In the genomic region with DNA sequence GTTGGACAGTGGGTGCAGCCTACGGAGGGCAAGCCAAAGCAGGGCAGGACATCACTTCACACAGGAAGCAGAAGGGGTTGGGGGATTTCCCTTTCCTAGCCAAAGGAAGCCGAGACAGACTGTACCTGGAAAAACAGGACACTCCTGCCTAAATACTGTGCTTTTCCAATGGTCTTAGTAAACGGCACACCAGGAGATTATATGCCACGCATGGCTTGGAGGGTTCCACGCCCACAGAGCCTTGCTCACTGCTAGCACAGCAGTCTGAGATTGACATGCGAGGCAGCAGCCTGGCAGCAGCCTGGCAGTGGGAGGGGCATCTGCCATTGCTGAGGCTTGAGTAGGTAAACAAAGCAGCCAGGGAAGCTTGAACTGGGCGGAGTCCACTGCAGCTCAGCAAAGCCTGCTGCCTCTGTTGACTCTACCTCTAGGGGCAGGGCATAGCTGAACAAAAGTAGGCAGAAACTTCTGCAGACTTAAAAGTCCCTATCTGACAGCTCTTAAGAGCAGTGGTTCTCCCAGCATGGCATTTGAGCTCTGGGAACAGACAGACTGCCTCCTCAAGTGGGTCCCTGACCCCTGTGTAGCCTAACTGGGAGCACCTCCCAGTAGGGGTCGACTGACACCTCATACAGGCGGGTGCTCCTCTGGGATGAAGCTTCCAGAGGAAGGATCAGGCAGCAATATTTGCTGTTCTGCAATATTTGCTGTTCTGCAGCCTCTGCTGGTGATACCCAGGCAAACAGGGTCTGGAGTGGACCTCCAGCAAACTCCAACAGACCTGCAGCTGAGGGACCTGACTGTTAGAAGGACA, we compare ENCODE assay signal across 8 cellular contexts. TPM values are rescaled to one million over a fixed set of nuclear protein-coding genes. Genes with fewer than 3 reads are reported as not detected.
DNase-seq lines count a peak whose midpoint lies in the region; ATAC-seq, FAIRE-seq and TF ChIP-seq lines count a peak whose summit lies in the region.
"Not testable (repeated sequence)": the region's sequence is repeated elsewhere in the genome, so short reads cannot be mapped to it uniquely, and the experiment has no call there.

No MANE protein-coding gene starts in this region.

- H3K4me1 ChIP-seq in pancreas, thyroid gland: not testable (repeated sequence)

- peak; percentile 98 for ATAC-seq in esophagus mucosa
- peak; percentile 53 to 72 (median 64) for ATAC-seq in pancreas

- H3K27me3 ChIP-seq in WERI-Rb-1 (ENCODE audit: insufficient read depth, low read depth, severe bottlenecking); pancreas; thyroid gland: not testable (repeated sequence)

- not testable (repeated sequence) for TF ChIP-seq POLR2A in thyroid gland (IDR thresholded peaks at IDR 0.05)

- H3K27ac ChIP-seq in WERI-Rb-1, pancreas, thyroid gland: not testable (repeated sequence)

- not testable (repeated sequence) for FAIRE-seq in pancreas (lab: Jason Lieb, UNC)

- 55 to 65% methylated on average over 9 of the region's 9 CpGs for WGBS in pancreas, 2 donors
- WGBS in thyroid gland, 2 donors, result 75 to 76% methylated on average over 8 to 9 of the region's 9 CpGs

- H3K4me3 ChIP-seq in WERI-Rb-1 (ENCODE audit: low read depth, low read length); pancreas; thyroid gland (replicated peaks in 1 of 3): not testable (repeated sequence)

- intact Hi-C loops in pancreas (cut with DNase I); thyroid gland (cut with DNase I): not testable (repeated sequence)

- TF ChIP-seq CTCF in WERI-Rb-1 (IDR thresholded peaks at IDR 0.05; ENCODE audit: low read depth, low read length) (peak; percentile 44; the same call in 1 of the 2 replicates), thyroid gland (IDR thresholded peaks at IDR 0.05) (peak in 3 of 6 experiments; percentile 10 to 21 (median 18))
- TF ChIP-seq CTCF in pancreas (IDR thresholded peaks at IDR 0.05), result not testable (repeated sequence)

- not testable (repeated sequence) for H3K36me3 ChIP-seq in WERI-Rb-1, pancreas, thyroid gland

- DNase-seq in EH (ENCODE audit: low read depth) (peak; percentile 25), NCI-H1092 (lab: John Stamatoyannopoulos, UW) (peak; percentile 40), NCI-H774 (lab: John Stamatoyannopoulos, UW) (peak; percentile 54), WERI-Rb-1 (peak; percentile 56), pancreas (peak in 5 of 6 donors; percentile 38 to 62 (median 49)), thyroid gland (peak; percentile 81 to 87)
- peak; percentile 55 for DNase-seq in activated T-helper 9 cell treated with anti-CD3 and anti-CD28 coated beads, Interleukin-2, amount 50 U/mL, for 16 hours (ENCODE audit: low read depth)

- not testable (repeated sequence) for H3K9me3 ChIP-seq in WERI-Rb-1 (ENCODE audit: severe bottlenecking); pancreas; thyroid gland

RNA-seq across cellular contexts. Expression of a gene that starts 10.1 kb away (rescaled TPM):
- total RNA-seq in esophagus mucosa (38.5 TPM), pancreas (10 to 100 TPM in 2 of 6 donors, 1 to 10 TPM in 4; 4.4 to 12.3 (median 6.0) TPM), thyroid gland (10 to 100 TPM; 17.3 to 40.3 (median 35.9) TPM)
- polyA plus RNA-seq in pancreas, result 10 to 100 TPM; 10.3 to 14.1 TPM

RNA-seq across cellular contexts. Expression of a gene that starts 34.7 kb away (rescaled TPM):
- 27.3 TPM for total RNA-seq in esophagus mucosa
- 10 to 100 TPM in 5 of 6 donors, 1 to 10 TPM in 1; 9.4 to 14.0 (median 12.8) TPM for total RNA-seq in pancreas
- polyA plus RNA-seq in pancreas, result 10 to 100 TPM; 37.9 to 40.6 TPM
- 1 to 10 TPM; 5.2 to 9.3 (median 6.0) TPM for total RNA-seq in thyroid gland

Comparison
In these comparisons a context has a peak if more than half of its experiments do, and no peak if none do; other contexts are left out.
1. DNase-seq: peak in every context shown above with its lines; median percentile 84 in thyroid gland; 56 in WERI-Rb-1; 55 in activated T-helper 9 cell treated with anti-CD3 and anti-CD28 coated beads, Interleukin-2, amount 50 U/mL, for 16 hours; 54 in NCI-H774; 49 in pancreas; 40 in NCI-H1092; 25 in EH.